2 cellular contexts compared by ENCODE assay signal in genomic region chr10:49768329-49768728, GRCh38.
TF ChIP-seq lines count a peak whose summit lies in the region.

No MANE protein-coding gene starts in this region.

TF ChIP-seq in SK-N-SH, 30 proteins besides CTCF, POLR2A, EP300 and RAD21 (continued from another document):
- TF ChIP-seq, protein P1, sequence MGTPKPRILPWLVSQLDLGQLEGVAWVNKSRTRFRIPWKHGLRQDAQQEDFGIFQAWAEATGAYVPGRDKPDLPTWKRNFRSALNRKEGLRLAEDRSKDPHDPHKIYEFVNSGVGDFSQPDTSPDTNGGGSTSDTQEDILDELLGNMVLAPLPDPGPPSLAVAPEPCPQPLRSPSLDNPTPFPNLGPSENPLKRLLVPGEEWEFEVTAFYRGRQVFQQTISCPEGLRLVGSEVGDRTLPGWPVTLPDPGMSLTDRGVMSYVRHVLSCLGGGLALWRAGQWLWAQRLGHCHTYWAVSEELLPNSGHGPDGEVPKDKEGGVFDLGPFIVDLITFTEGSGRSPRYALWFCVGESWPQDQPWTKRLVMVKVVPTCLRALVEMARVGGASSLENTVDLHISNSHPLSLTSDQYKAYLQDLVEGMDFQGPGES (IDR thresholded peaks at IDR 0.05; ENCODE audit: low read depth, low read length), result no peak
- TF ChIP-seq GATA2 (CRISPR knock-in tag; IDR thresholded peaks at IDR 0.05) (no peak), TAF1 (IDR thresholded peaks at IDR 0.05; ENCODE audit: borderline replicate concordance, low read depth, low read length) (no peak), FOXJ3 (CRISPR knock-in tag; IDR thresholded peaks at IDR 0.05) (no peak), RFX5 (IDR thresholded peaks at IDR 0.05; ENCODE audit: low read length) (no peak), SIN3A (IDR thresholded peaks at IDR 0.05; ENCODE audit: borderline replicate concordance, low read depth, low read length) (no peak), NRF1 (IDR thresholded peaks at IDR 0.05; ENCODE audit: low read depth, low read length) (no peak), CHD2 (IDR thresholded peaks at IDR 0.05; ENCODE audit: low read length, partially characterized antibody) (no peak), RXRA (IDR thresholded peaks at IDR 0.05; ENCODE audit: borderline replicate concordance, low read depth) (no peak)
- TF ChIP-seq, protein P2, sequence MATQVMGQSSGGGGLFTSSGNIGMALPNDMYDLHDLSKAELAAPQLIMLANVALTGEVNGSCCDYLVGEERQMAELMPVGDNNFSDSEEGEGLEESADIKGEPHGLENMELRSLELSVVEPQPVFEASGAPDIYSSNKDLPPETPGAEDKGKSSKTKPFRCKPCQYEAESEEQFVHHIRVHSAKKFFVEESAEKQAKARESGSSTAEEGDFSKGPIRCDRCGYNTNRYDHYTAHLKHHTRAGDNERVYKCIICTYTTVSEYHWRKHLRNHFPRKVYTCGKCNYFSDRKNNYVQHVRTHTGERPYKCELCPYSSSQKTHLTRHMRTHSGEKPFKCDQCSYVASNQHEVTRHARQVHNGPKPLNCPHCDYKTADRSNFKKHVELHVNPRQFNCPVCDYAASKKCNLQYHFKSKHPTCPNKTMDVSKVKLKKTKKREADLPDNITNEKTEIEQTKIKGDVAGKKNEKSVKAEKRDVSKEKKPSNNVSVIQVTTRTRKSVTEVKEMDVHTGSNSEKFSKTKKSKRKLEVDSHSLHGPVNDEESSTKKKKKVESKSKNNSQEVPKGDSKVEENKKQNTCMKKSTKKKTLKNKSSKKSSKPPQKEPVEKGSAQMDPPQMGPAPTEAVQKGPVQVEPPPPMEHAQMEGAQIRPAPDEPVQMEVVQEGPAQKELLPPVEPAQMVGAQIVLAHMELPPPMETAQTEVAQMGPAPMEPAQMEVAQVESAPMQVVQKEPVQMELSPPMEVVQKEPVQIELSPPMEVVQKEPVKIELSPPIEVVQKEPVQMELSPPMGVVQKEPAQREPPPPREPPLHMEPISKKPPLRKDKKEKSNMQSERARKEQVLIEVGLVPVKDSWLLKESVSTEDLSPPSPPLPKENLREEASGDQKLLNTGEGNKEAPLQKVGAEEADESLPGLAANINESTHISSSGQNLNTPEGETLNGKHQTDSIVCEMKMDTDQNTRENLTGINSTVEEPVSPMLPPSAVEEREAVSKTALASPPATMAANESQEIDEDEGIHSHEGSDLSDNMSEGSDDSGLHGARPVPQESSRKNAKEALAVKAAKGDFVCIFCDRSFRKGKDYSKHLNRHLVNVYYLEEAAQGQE (IDR thresholded peaks at IDR 0.05; ENCODE audit: low read depth, low read length), result no peak

TF ChIP-seq in SK-N-SH treated with all-trans-retinoic acid at 6 μM for 48 hours, 23 proteins besides CTCF, POLR2A, EP300 and RAD21 (continued from another document):
- TF ChIP-seq, protein P3, sequence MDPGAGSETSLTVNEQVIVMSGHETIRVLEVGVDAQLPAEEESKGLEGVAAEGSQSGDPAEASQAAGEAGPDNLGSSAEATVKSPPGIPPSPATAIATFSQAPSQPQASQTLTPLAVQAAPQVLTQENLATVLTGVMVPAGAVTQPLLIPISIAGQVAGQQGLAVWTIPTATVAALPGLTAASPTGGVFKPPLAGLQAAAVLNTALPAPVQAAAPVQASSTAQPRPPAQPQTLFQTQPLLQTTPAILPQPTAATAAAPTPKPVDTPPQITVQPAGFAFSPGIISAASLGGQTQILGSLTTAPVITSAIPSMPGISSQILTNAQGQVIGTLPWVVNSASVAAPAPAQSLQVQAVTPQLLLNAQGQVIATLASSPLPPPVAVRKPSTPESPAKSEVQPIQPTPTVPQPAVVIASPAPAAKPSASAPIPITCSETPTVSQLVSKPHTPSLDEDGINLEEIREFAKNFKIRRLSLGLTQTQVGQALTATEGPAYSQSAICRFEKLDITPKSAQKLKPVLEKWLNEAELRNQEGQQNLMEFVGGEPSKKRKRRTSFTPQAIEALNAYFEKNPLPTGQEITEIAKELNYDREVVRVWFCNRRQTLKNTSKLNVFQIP (CRISPR knock-in tag; IDR thresholded peaks at IDR 0.05; ENCODE audit: borderline replicate concordance, low read depth), result no peak
- TF ChIP-seq ZFP3 (CRISPR knock-in tag; IDR thresholded peaks at IDR 0.05) (no peak), ZNF565 (CRISPR knock-in tag; conservative IDR thresholded peaks at IDR 0.05; ENCODE audit: low read depth) (no peak), OSR1 (CRISPR knock-in tag; IDR thresholded peaks at IDR 0.05) (no peak)
